In genomic region chr15:41367418-41367817, GRCh38 we compare ENCODE assay signal across 24 cellular contexts.
"Had no signal": no experiment of that assay in that cellular context is flagged by ENCODE, and none has a peak within 500 bp of the region (broad histone marks: within the 10 kb centered on the region; RNA-seq: fewer than 3 reads in every experiment).

No MANE protein-coding gene starts in this region.

- H3K27ac Mint-ChIP-seq: activated naive CD8-positive, alpha-beta T cell treated with anti-CD3 and anti-CD28 coated beads, Interleukin-2, amount 10 ng/mL, durations not matched to agents 7 days and 5 days; activated T-cell treated with anti-CD3 and anti-CD28 coated beads, Interleukin-2, amount 50 U/mL, for 24 hours; activated T-helper 2 cell treated with anti-CD3 and anti-CD28 coated beads, Interferon-gamma antibody, Interleukin-2, Interleukin-4, amounts not matched to agents 10 μg/mL and 5 μg/mL and 100 μg/mL, durations not matched to agents 14 hours and 24 hours and 36 hours; endodermal cell; stimulated activated memory B cell treated with anti-CD40 and anti-IgM and Interleukin-4, amounts not matched to agents 10 μg/mL and 1 μg/mL and 100 μg/mL, for 72 hours had no signal

- H3K9me3 Mint-ChIP-seq: activated naive CD8-positive, alpha-beta T cell treated with anti-CD3 and anti-CD28 coated beads, Interleukin-2, amount 10 ng/mL, durations not matched to agents 7 days and 5 days; activated T-cell treated with anti-CD3 and anti-CD28 coated beads, Interleukin-2, amount 50 U/mL, for 24 hours; activated T-helper 2 cell treated with anti-CD3 and anti-CD28 coated beads, Interferon-gamma antibody, Interleukin-2, Interleukin-4, amounts not matched to agents 10 μg/mL and 5 μg/mL and 100 μg/mL, durations not matched to agents 14 hours and 24 hours and 36 hours; endodermal cell; stimulated activated memory B cell treated with anti-CD40 and anti-IgM and Interleukin-4, amounts not matched to agents 10 μg/mL and 1 μg/mL and 100 μg/mL, for 72 hours had no signal

- H3K4me1 Mint-ChIP-seq: activated naive CD8-positive, alpha-beta T cell treated with anti-CD3 and anti-CD28 coated beads, Interleukin-2, amount 10 ng/mL, durations not matched to agents 7 days and 5 days; endodermal cell; stimulated activated memory B cell treated with anti-CD40 and anti-IgM and Interleukin-4, amounts not matched to agents 10 μg/mL and 1 μg/mL and 100 μg/mL, for 72 hours had no signal

- H3K27ac ChIP-seq: colonic mucosa, foreskin keratinocyte, testis, upper lobe of left lung, WERI-Rb-1 had no signal

- H3K36me3 ChIP-seq: colonic mucosa, upper lobe of left lung had no signal

- DNase-seq: activated CD4-positive, alpha-beta T cell treated with anti-CD3 and anti-CD28 coated beads, Interleukin-2, amount 50 U/mL, for 48 hours; activated naive CD4-positive, alpha-beta T cell treated with Interleukin-2 at 50 U/mL for 16 hours; activated naive CD8-positive, alpha-beta T cell treated with anti-CD3 and anti-CD28 coated beads, Interleukin-2, amount 10 ng/mL, durations not matched to agents 7 days and 5 days; activated T-cell treated with anti-CD3 and anti-CD28 coated beads, Interleukin-2, amount 50 U/mL, for 24 hours; amygdala; central memory CD4-positive, alpha-beta T cell; colonic mucosa; endodermal cell; foreskin keratinocyte; glutamatergic neuron; kidney; mammary epithelial cell; midbrain; occipital lobe; posterior cingulate gyrus; retina; stimulated activated CD4-positive, alpha-beta T cell treated with anti-CD3 and anti-CD28 coated beads, Interleukin-4, amount 100 ng/mL, for 24 hours; testis; upper lobe of left lung; WERI-Rb-1 had no signal

- H3K4me3 Mint-ChIP-seq: activated naive CD8-positive, alpha-beta T cell treated with anti-CD3 and anti-CD28 coated beads, Interleukin-2, amount 10 ng/mL, durations not matched to agents 7 days and 5 days; activated T-cell treated with anti-CD3 and anti-CD28 coated beads, Interleukin-2, amount 50 U/mL, for 24 hours; endodermal cell; stimulated activated memory B cell treated with anti-CD40 and anti-IgM and Interleukin-4, amounts not matched to agents 10 μg/mL and 1 μg/mL and 100 μg/mL, for 72 hours had no signal

- H3K4me2 ChIP-seq: smooth muscle cell had no signal

- H3K27me3 Mint-ChIP-seq: activated naive CD8-positive, alpha-beta T cell treated with anti-CD3 and anti-CD28 coated beads, Interleukin-2, amount 10 ng/mL, durations not matched to agents 7 days and 5 days; activated T-cell treated with anti-CD3 and anti-CD28 coated beads, Interleukin-2, amount 50 U/mL, for 24 hours; stimulated activated memory B cell treated with anti-CD40 and anti-IgM and Interleukin-4, amounts not matched to agents 10 μg/mL and 1 μg/mL and 100 μg/mL, for 72 hours had no signal

- H3K4me1 ChIP-seq: colonic mucosa, foreskin keratinocyte, testis, upper lobe of left lung had no signal

- H3K9me3 ChIP-seq: colonic mucosa, testis, upper lobe of left lung had no signal

- H3K4me3 ChIP-seq: colonic mucosa, smooth muscle cell, testis, upper lobe of left lung had no signal

- ATAC-seq: foreskin keratinocyte; left lobe of liver; stimulated activated memory B cell treated with anti-CD40 and anti-IgM and Interleukin-4, amounts not matched to agents 10 μg/mL and 1 μg/mL and 100 μg/mL, for 72 hours had no signal

- H3K27me3 ChIP-seq: colonic mucosa, foreskin keratinocyte, testis, upper lobe of left lung had no signal
